ENCODE assay signal across 6 cellular contexts in the genomic region with DNA sequence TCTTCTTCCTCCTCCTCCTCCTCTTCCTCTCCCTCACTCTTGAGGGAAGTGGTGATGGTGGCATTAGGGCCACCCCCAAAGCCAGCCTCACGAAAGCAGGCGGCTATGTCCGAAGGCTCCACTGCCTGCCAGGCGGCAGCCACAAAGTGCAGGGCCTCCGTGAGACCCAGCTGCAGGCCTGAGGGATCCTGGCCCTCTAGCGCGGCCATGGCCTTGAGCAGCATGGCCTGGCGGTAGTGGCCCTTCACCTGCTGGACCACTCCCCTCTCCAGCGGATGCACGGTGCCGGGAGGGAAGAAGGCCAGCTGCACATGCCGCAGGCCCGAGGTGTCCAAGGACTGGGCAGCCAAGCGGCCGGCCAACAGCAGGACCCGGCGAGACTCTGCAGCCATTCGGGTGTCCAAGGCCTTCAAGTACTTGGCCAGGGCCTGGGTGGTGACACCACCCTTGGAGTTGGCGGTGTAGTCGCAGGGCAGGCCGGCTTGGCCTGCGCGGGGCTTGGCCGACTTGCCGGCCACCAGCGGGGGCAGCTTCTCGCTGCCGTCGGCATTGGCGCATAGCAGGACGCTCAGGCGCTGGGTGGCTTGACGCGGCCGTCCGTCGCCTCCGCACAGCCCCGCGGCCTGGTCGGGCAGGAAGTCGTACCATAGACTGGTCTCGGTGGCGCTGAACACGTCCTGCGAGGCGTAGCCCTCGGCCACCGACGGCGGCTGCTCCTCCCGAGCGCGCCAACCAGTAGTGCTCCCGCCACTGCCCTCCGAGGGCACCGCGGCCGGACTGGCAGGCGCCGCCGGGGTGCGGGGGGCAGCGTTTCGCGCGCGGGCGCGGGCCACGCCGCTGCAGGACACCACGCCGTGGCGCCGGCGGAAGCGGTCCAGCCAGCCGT. TPM values are rescaled to one million over a fixed set of nuclear protein-coding genes. Genes with fewer than 3 reads are reported as not detected.
DNase-seq lines count a peak whose midpoint lies in the region; ATAC-seq and TF ChIP-seq lines count a peak whose summit lies in the region.

No MANE protein-coding gene starts in this region.

- ATAC-seq in gastroesophageal sphincter: no peak
- no peak for ATAC-seq in GM19324 (IDR thresholded peaks at IDR 0.05; ENCODE audit: low FRiP score, unreplicated experiment)

- H3K36me3 Mint-ChIP-seq in activated naive CD4-positive, alpha-beta T cell treated with anti-CD3 and anti-CD28 coated beads for 36 hours (ENCODE audit: low read depth): peaks cover 10% of the 10 kb centered on the region

- DNase-seq in activated naive CD4-positive, alpha-beta T cell treated with anti-CD3 and anti-CD28 coated beads for 36 hours: no peak
- no peak for DNase-seq in activated naive CD4-positive, alpha-beta T cell treated with anti-CD3 and anti-CD28 coated beads, Interleukin-2, amount 50 U/mL, for 16 hours
- no peak for DNase-seq in transverse colon
- DNase-seq in NCI-H1436 treated with DMSO at 0.1 percent for 48 hours (lab: John Stamatoyannopoulos, UW): no peak

- CTCF ChIA-PET in activated naive CD4-positive, alpha-beta T cell treated with anti-CD3 and anti-CD28 coated beads for 36 hours (lab: Charles Lee): interaction anchor here (0.7 to 5.9 kb wide), 10 partner anchors 10 to 85 kb away, joined by 3 to 58 read pairs (median 4); a partner anchor contains a TSS

- in situ Hi-C loops in transverse colon (cut with MboI; ENCODE audit: low pct_ligation_motif_present in 1 of 4, low pct_unique_long_range_greater_than_20kb in 1 of 4, low sequenced_read_pairs in 3 of 4): no loop called here

- WGBS in gastroesophageal sphincter (ENCODE audit: low coverage in 1 of 2), 2 donors: no CpG with 5 or more reads among the region's 79 CpGs
- 51 to 100% methylated on average over 1 to 54 of the region's 79 CpGs for WGBS in transverse colon (ENCODE audit: low coverage in 1 of 2), 2 donors

- TF ChIP-seq EP300 in gastroesophageal sphincter (IDR thresholded peaks at IDR 0.05) (no peak), transverse colon (IDR thresholded peaks at IDR 0.05; ENCODE audit: low read depth) (no peak)

- H3K27ac ChIP-seq in gastroesophageal sphincter (peak overlapping the region; percentile 21 to 88 (median 84)), transverse colon (peak overlapping the region; percentile 80 to 84 (median 82))

- H3K36me3 ChIP-seq in gastroesophageal sphincter (peaks cover 0 to 23% of the 10 kb centered on the region in 2 donors), transverse colon (no peaks in the 10 kb centered on the region)

- H3K4me1 ChIP-seq in gastroesophageal sphincter (peaks cover 2 to 73% (median 31%) of the 10 kb centered on the region in 3 donors), transverse colon (peaks cover 31 to 56% (median 44%) of the 10 kb centered on the region in 4 donors)

- H3K27me3 ChIP-seq in gastroesophageal sphincter (no peaks in the 10 kb centered on the region), transverse colon (no peaks in the 10 kb centered on the region)

- H3K27ac Mint-ChIP-seq in activated naive CD4-positive, alpha-beta T cell treated with anti-CD3 and anti-CD28 coated beads for 36 hours: peak overlapping the region; percentile 44

- H3K4me3 Mint-ChIP-seq in activated naive CD4-positive, alpha-beta T cell treated with anti-CD3 and anti-CD28 coated beads for 36 hours: peak overlapping the region; percentile 83

- H3K9me3 Mint-ChIP-seq in activated naive CD4-positive, alpha-beta T cell treated with anti-CD3 and anti-CD28 coated beads for 36 hours: no peaks in the 10 kb centered on the region

- peaks cover 51% of the 10 kb centered on the region for H3K4me1 Mint-ChIP-seq in activated naive CD4-positive, alpha-beta T cell treated with anti-CD3 and anti-CD28 coated beads for 36 hours (ENCODE audit: low read depth)

- peak overlapping the region; percentile 42 to 75 for H3K4me3 ChIP-seq in gastroesophageal sphincter
- H3K4me3 ChIP-seq in transverse colon: peak overlapping the region; percentile 19 to 61 (median 48)

- TF ChIP-seq POLR2A in gastroesophageal sphincter (IDR thresholded peaks at IDR 0.05) (peak in 1 of 2 donors; percentile 6), transverse colon (IDR thresholded peaks at IDR 0.05) (no peak)

- TF ChIP-seq CTCF in gastroesophageal sphincter (IDR thresholded peaks at IDR 0.05): no peak
- TF ChIP-seq CTCF in transverse colon (IDR thresholded peaks at IDR 0.05): no peak

- intact Hi-C loops in activated naive CD4-positive, alpha-beta T cell treated with anti-CD3 and anti-CD28 coated beads for 36 hours (cut with micrococcal nuclease): loop anchor here (1.0 to 2.0 kb wide), 7 partner anchors 18 to 229 kb away; a partner anchor contains a TSS
- intact Hi-C loops in transverse colon (cut with DNase I; ENCODE audit: low total_unique reads): loop anchor here (2.0 kb wide), 1 partner anchor 33 kb away; no protein-coding TSS in a partner anchor

- H3K27me3 Mint-ChIP-seq in activated naive CD4-positive, alpha-beta T cell treated with anti-CD3 and anti-CD28 coated beads for 36 hours (ENCODE audit: low read depth): peaks cover 1% of the 10 kb centered on the region

- H3K9me3 ChIP-seq in gastroesophageal sphincter: no peaks in the 10 kb centered on the region
- H3K9me3 ChIP-seq in transverse colon: no peaks in the 10 kb centered on the region

RNA-seq across cellular contexts. Expression of a gene that starts 1.1 kb away (rescaled TPM):
- 10 to 100 TPM; 29.1 to 30.3 TPM for total RNA-seq in activated naive CD4-positive, alpha-beta T cell treated with anti-CD3 and anti-CD28 coated beads for 36 hours
- total RNA-seq in gastroesophageal sphincter (100 to 1,000 TPM; 134 to 200 (median 139) TPM), transverse colon (10 to 100 TPM; 66.6 to 83.1 (median 72.8) TPM)

RNA-seq across cellular contexts. Expression of a gene that starts 4.2 kb away (rescaled TPM):
- total RNA-seq in activated naive CD4-positive, alpha-beta T cell treated with anti-CD3 and anti-CD28 coated beads for 36 hours: not detected
- total RNA-seq in gastroesophageal sphincter: not detected
- under 1 TPM in 1 of 4 donors, not detected in 3; 0.14 TPM for total RNA-seq in transverse colon

RNA-seq across cellular contexts. Expression of a gene that starts 10.6 kb away (rescaled TPM):
- 10 to 100 TPM; 94.8 to 97.7 TPM for total RNA-seq in activated naive CD4-positive, alpha-beta T cell treated with anti-CD3 and anti-CD28 coated beads for 36 hours
- total RNA-seq in gastroesophageal sphincter (10 to 100 TPM; 14.5 to 39.7 (median 38.4) TPM), transverse colon (10 to 100 TPM; 14.1 to 89.4 (median 39.5) TPM)

RNA-seq across cellular contexts. Expression of a gene that starts 17.9 kb away (rescaled TPM):
- total RNA-seq in activated naive CD4-positive, alpha-beta T cell treated with anti-CD3 and anti-CD28 coated beads for 36 hours: 10 to 100 TPM; 47.9 to 50.4 TPM
- 10 to 100 TPM; 36.1 to 74.7 (median 59.3) TPM for total RNA-seq in gastroesophageal sphincter
- total RNA-seq in transverse colon: 10 to 100 TPM in 3 of 4 donors, 1 to 10 TPM in 1; 3.0 to 19.9 (median 16.3) TPM

RNA-seq across cellular contexts. Expression of a gene that starts 34.9 kb away (rescaled TPM):
- total RNA-seq in activated naive CD4-positive, alpha-beta T cell treated with anti-CD3 and anti-CD28 coated beads for 36 hours: 1 to 10 TPM; 8.0 to 8.2 TPM
- total RNA-seq in gastroesophageal sphincter (10 to 100 TPM; 10.4 to 12.1 (median 11.0) TPM), transverse colon (10 to 100 TPM in 3 of 4 donors, 1 to 10 TPM in 1; 9.1 to 38.5 (median 17.0) TPM)
